6 cellular contexts compared by ENCODE assay signal in genomic region chr9:67514587-67514986, GRCh38.
DNase-seq lines count a peak whose midpoint lies in the region; ATAC-seq, FAIRE-seq and TF ChIP-seq lines count a peak whose summit lies in the region.
"Not testable (repeated sequence)": the region's sequence is repeated elsewhere in the genome, so short reads cannot be mapped to it uniquely, and the experiment has no call there.

No MANE protein-coding gene starts in this region.

- H3K4me1 Mint-ChIP-seq in GM23338, WTC11: not testable (repeated sequence)

- not testable (repeated sequence) for H4K20me1 ChIP-seq in GM23338 (replicated peaks; ENCODE audit: insufficient read depth); HCT116 (ENCODE audit: insufficient read depth); GM12878 (ENCODE audit: control insufficient read depth, insufficient read depth); K562 (replicated peaks; ENCODE audit: control insufficient read depth, insufficient read depth, low read length); HepG2 (ENCODE audit: insufficient read depth, low read length)

- not testable (repeated sequence) for H3F3A ChIP-seq in GM23338 (replicated peaks; ENCODE audit: low read depth)

- H3K27me3 ChIP-seq in GM23338 (ENCODE audit: insufficient read depth); HCT116 (ENCODE audit: insufficient read depth, low read length); GM12878 (replicated peaks in 1 of 2; ENCODE audit: control insufficient read depth in 2 of 2, insufficient read depth in 2 of 2, low read length in 1 of 2); K562 (ENCODE audit: control insufficient read depth in 2 of 2, insufficient read depth in 2 of 2, low read length in 2 of 2); HepG2 (ENCODE audit: control insufficient read depth in 1 of 2, insufficient read depth in 2 of 2, low read length in 2 of 2): not testable (repeated sequence)

- TF ChIP-seq POLR2A in HCT116 (IDR thresholded peaks at IDR 0.05; ENCODE audit: borderline replicate concordance, extremely low read depth, insufficient read depth, insufficient read length); GM12878 (IDR thresholded peaks at IDR 0.05; ENCODE audit: low read depth, low read length); K562 (conservative IDR thresholded peaks at IDR 0.05); HepG2 (IDR thresholded peaks at IDR 0.05; ENCODE audit: insufficient read depth in 1 of 2, low read depth in 2 of 2, low read length in 2 of 2): not testable (repeated sequence)

- not testable (repeated sequence) for H3K9me3 Mint-ChIP-seq in GM23338, WTC11

- not testable (repeated sequence) for H3K36me3 Mint-ChIP-seq in GM23338 (ENCODE audit: low read depth); WTC11

- CTCF ChIA-PET in HCT116 (lab: Charles Lee); WTC11 (lab: Charles Lee); GM12878 (lab: Yijun Ruan, JAX); K562 (lab: Yijun Ruan, JAX; ENCODE audit: low intra/inter-chr PET ratio); HepG2 (lab: Yijun Ruan, JAX; ENCODE audit: low intra/inter-chr PET ratio, low total read pairs): not testable (repeated sequence)

- H2AFZ ChIP-seq in GM23338; HCT116 (ENCODE audit: low read depth, low read length, poor library complexity, severe bottlenecking); GM12878 (ENCODE audit: control insufficient read depth, low read depth, low read length); K562 (ENCODE audit: low read depth, low read length); HepG2 (ENCODE audit: low read length): not testable (repeated sequence)

- not testable (repeated sequence) for H3K9me1 ChIP-seq in K562 (ENCODE audit: control insufficient read depth, insufficient read depth, low read length)

- not testable (repeated sequence) for H3K27me3 Mint-ChIP-seq in GM23338 (ENCODE audit: insufficient read depth, low read depth, poor library complexity); WTC11 (ENCODE audit: low read depth)

- not testable (repeated sequence) for TF ChIP-seq RAD21 in HCT116 (IDR thresholded peaks at IDR 0.05; ENCODE audit: low read depth); GM12878 (IDR thresholded peaks at IDR 0.05; ENCODE audit: insufficient read depth, low read depth, low read length); K562 (CRISPR knock-in tag; conservative IDR thresholded peaks at IDR 0.05 in 1 of 2, IDR thresholded peaks at IDR 0.05 in 1 of 2); HepG2 (CRISPR knock-in tag; IDR thresholded peaks at IDR 0.05)

- H3K4me3 ChIP-seq in GM23338; HCT116 (replicated peaks in 1 of 2; ENCODE audit: low read depth in 1 of 2, low read length in 2 of 2); GM12878; K562; HepG2 (replicated peaks in 1 of 3; ENCODE audit: insufficient read depth in 1 of 3, low read depth in 2 of 3, low read length in 3 of 3): not testable (repeated sequence)

- not testable (repeated sequence) for H3K79me2 ChIP-seq in GM23338 (replicated peaks; ENCODE audit: insufficient read depth); HCT116 (ENCODE audit: insufficient read depth, low read length); GM12878 (ENCODE audit: control insufficient read depth, insufficient read depth, low read length); K562 (ENCODE audit: control insufficient read depth, insufficient read depth, low read length); HepG2 (ENCODE audit: insufficient read depth, low read length)

- not testable (repeated sequence) for TF ChIP-seq EP300 in GM12878 (IDR thresholded peaks at IDR 0.05; ENCODE audit: borderline replicate concordance in 1 of 2, control insufficient read depth in 1 of 2, low read depth in 2 of 2, low read length in 2 of 2); K562 (IDR thresholded peaks at IDR 0.05; ENCODE audit: low read length); HepG2 (IDR thresholded peaks at IDR 0.05; ENCODE audit: low read depth in 2 of 2, low read length in 2 of 2); HepG2 (CRISPR knock-in tag; IDR thresholded peaks at IDR 0.05; ENCODE audit: borderline replicate concordance)

- ATAC-seq in GM23338 (peak; percentile 83), HCT116 (peak; percentile 88), WTC11 (peak; percentile 89), GM12878 (peak; percentile 66; the same call in 2 of the 3 replicates), K562 (peak; percentile 74), HepG2 (peak; percentile 77)

- not testable (repeated sequence) for H3K9me2 ChIP-seq in GM23338 (ENCODE audit: insufficient read depth); HCT116 (ENCODE audit: insufficient read depth)

- not testable (repeated sequence) for FAIRE-seq in GM12878 (lab: Jason Lieb, UNC); K562 (lab: Jason Lieb, UNC); HepG2 (lab: Jason Lieb, UNC)

- H3K9me3 ChIP-seq in HCT116 (ENCODE audit: control insufficient read depth in 1 of 2, insufficient read depth in 1 of 2, low read depth in 1 of 2, low read length in 2 of 2); GM12878 (replicated peaks; ENCODE audit: control insufficient read depth, insufficient read depth, low read length); K562 (replicated peaks; ENCODE audit: control insufficient read depth, insufficient read depth, low read depth, low read length); HepG2 (ENCODE audit: low read length): not testable (repeated sequence)

- not testable (repeated sequence) for H3K27ac ChIP-seq in GM23338 (ENCODE audit: low read depth); HCT116 (ENCODE audit: low read depth, low read length); GM12878 (ENCODE audit: control insufficient read depth, insufficient read depth); K562 (ENCODE audit: extremely low read depth, low read depth, low read length); HepG2 (ENCODE audit: extremely low read length, insufficient read depth, low read length)

- WGBS in GM12878 (ENCODE audit: insufficient coverage, insufficient replicate concordance, low lambda C conversion rate, missing lambda C conversion rate), result no CpG with 5 or more reads among the region's 10 CpGs
- WGBS in K562 (ENCODE audit: insufficient coverage, low coverage, missing lambda C conversion rate), result no CpG with 5 or more reads among the region's 10 CpGs
- WGBS in HepG2 (ENCODE audit: low lambda C conversion rate), result no CpG with 5 or more reads among the region's 10 CpGs

- in situ Hi-C loops in GM12878 (cut with MboI); K562 (cut with MboI); HepG2 (cut with HindIII; ENCODE audit: extremely low pct_ligation_motif_present, low pct_unique_long_range_greater_than_20kb): not testable (repeated sequence)

- POLR2A ChIA-PET in HCT116 (lab: Charles Lee); WTC11 (lab: Charles Lee); GM12878 (lab: Charles Lee); K562 (lab: Yijun Ruan, JAX); HepG2 (lab: Yijun Ruan, JAX): not testable (repeated sequence)

- not testable (repeated sequence) for H3K4me2 ChIP-seq in GM23338; HCT116 (ENCODE audit: low read length); GM12878 (ENCODE audit: control insufficient read depth, insufficient read depth); K562 (ENCODE audit: insufficient read depth, low read length); HepG2 (ENCODE audit: low read depth, low read length)

- BruUV-seq in HCT116 (replicated peaks; lab: Mats Ljungman, UMichigan); GM12878 (replicated peaks; lab: Mats Ljungman, UMichigan); K562 (replicated peaks; lab: Mats Ljungman, UMichigan); HepG2 (replicated peaks; lab: Mats Ljungman, UMichigan): not testable (repeated sequence)

- H3K27ac Mint-ChIP-seq in GM23338, WTC11: not testable (repeated sequence)

- TF ChIP-seq CTCF in GM23338 (conservative IDR thresholded peaks at IDR 0.05; ENCODE audit: low read depth in 2 of 2); HCT116 (IDR thresholded peaks at IDR 0.05 in 2 of 3, conservative IDR thresholded peaks at IDR 0.05 in 1 of 3; ENCODE audit: borderline replicate concordance in 1 of 3, insufficient read depth in 1 of 3, low read depth in 2 of 3, low read length in 2 of 3); WTC11 (IDR thresholded peaks at IDR 0.05); GM12878 (IDR thresholded peaks at IDR 0.05 in 2 of 3, conservative IDR thresholded peaks at IDR 0.05 in 1 of 3; ENCODE audit: control insufficient read depth in 2 of 3, extremely low read depth in 1 of 3, insufficient read depth in 1 of 3, low read depth in 3 of 3, low read length in 3 of 3); K562 (IDR thresholded peaks at IDR 0.05 in 2 of 3, conservative IDR thresholded peaks at IDR 0.05 in 1 of 3; ENCODE audit: insufficient read depth in 2 of 3, low read depth in 1 of 3, low read length in 3 of 3); HepG2 (CRISPR knock-in tag; IDR thresholded peaks at IDR 0.05): not testable (repeated sequence)

- intact Hi-C loops in HCT116 (cut with micrococcal nuclease); GM12878 (cut with micrococcal nuclease; ENCODE audit: unreplicated experiment); K562 (cut with micrococcal nuclease); HepG2 (cut with micrococcal nuclease; ENCODE audit: unreplicated experiment): not testable (repeated sequence)

- not testable (repeated sequence) for H3K9ac ChIP-seq in HCT116 (ENCODE audit: low read length); GM12878 (ENCODE audit: control insufficient read depth, insufficient read depth, low read length); K562 (ENCODE audit: insufficient read depth in 1 of 2, low read depth in 2 of 2, low read length in 2 of 2); HepG2 (ENCODE audit: insufficient read depth, low read depth, low read length)

- not testable (repeated sequence) for DNase-seq in GM23338 (ENCODE audit: low spot score); HCT116 (ENCODE audit: low read depth, low spot score); WTC11 (ENCODE audit: low spot score); GM12878 (ENCODE audit: low read depth, low spot score); K562 (ENCODE audit: extremely low read depth in 1 of 4, low spot score in 3 of 4); HepG2 (ENCODE audit: low spot score)

- SMC1A ChIA-PET in GM12878 (lab: Charles Lee; ENCODE audit: uncharacterized antibody, unreplicated experiment), result not testable (repeated sequence)

- not testable (repeated sequence) for H3K36me3 ChIP-seq in GM23338 (ENCODE audit: insufficient read depth); HCT116 (ENCODE audit: control insufficient read depth in 1 of 2, insufficient read depth in 2 of 2, low read length in 2 of 2); GM12878 (ENCODE audit: control insufficient read depth in 2 of 2, insufficient read depth in 2 of 2, low read length in 1 of 2); K562 (ENCODE audit: control insufficient read depth, insufficient read depth, low read length); HepG2 (replicated peaks in 1 of 2; ENCODE audit: control insufficient read depth in 1 of 2, insufficient read depth in 2 of 2, low read length in 2 of 2)

- H3K4me1 ChIP-seq in GM23338 (ENCODE audit: insufficient read depth); HCT116 (ENCODE audit: control insufficient read depth in 1 of 2, insufficient read depth in 2 of 2, low read length in 2 of 2); GM12878 (ENCODE audit: control insufficient read depth, insufficient read depth, low read length); K562 (replicated peaks in 1 of 2; ENCODE audit: control insufficient read depth in 2 of 2, insufficient read depth in 2 of 2, low read length in 2 of 2); HepG2 (ENCODE audit: insufficient read depth, low read length): not testable (repeated sequence)

- not testable (repeated sequence) for H3K4me3 Mint-ChIP-seq in GM23338, WTC11

- RAD21 ChIA-PET in HCT116 (lab: Charles Lee; ENCODE audit: low non-redundant PET in 1 of 2, low total read pairs in 2 of 2, uncharacterized antibody in 2 of 2, unreplicated experiment in 2 of 2); GM12878 (lab: Charles Lee; ENCODE audit: unreplicated experiment): not testable (repeated sequence)
